8 cellular contexts compared by ENCODE assay signal in the genomic region with DNA sequence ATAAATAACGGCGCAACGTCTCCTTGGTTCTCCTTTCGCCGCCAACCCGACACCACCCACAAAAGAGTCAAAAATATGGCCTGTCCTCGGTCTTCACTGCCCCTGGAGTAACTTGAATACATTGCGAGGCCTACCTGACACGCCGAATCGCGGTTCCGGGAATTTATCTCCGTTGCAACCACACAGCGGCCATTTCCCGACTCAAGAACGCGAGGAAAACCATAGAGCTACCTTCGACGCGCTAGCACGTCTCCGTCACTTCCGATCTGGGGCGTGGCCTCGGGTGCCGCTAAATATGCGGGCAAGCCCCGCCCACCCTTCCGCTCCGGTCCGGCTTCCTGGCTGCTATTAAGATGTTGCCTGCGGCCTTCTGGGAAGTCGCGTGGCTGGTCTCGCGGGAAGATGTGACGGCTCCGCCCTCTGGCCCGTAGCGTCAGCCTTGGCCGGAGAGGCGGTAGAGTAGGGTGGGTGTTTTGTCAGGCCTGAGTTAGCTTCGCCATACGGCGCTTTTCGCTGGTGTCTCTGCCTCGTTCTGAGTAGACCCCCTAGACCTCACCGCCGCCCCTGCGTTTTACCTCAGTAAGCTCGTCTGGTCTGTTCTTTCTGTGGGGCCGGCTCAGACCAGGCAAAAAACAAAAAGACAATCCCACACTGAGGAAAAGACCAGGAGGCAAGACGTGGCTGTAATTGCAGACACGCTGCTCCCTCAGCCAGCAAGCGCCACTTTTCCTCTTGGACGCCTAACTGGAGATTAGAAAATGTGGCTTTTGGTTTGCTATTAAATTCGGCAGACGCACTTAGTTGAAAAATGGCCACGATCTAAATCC. TPM values are rescaled to one million over a fixed set of nuclear protein-coding genes. Genes with fewer than 3 reads are reported as not detected.
DNase-seq lines count a peak whose midpoint lies in the region; ATAC-seq, FAIRE-seq and TF ChIP-seq lines count a peak whose summit lies in the region.

A gene with protein sequence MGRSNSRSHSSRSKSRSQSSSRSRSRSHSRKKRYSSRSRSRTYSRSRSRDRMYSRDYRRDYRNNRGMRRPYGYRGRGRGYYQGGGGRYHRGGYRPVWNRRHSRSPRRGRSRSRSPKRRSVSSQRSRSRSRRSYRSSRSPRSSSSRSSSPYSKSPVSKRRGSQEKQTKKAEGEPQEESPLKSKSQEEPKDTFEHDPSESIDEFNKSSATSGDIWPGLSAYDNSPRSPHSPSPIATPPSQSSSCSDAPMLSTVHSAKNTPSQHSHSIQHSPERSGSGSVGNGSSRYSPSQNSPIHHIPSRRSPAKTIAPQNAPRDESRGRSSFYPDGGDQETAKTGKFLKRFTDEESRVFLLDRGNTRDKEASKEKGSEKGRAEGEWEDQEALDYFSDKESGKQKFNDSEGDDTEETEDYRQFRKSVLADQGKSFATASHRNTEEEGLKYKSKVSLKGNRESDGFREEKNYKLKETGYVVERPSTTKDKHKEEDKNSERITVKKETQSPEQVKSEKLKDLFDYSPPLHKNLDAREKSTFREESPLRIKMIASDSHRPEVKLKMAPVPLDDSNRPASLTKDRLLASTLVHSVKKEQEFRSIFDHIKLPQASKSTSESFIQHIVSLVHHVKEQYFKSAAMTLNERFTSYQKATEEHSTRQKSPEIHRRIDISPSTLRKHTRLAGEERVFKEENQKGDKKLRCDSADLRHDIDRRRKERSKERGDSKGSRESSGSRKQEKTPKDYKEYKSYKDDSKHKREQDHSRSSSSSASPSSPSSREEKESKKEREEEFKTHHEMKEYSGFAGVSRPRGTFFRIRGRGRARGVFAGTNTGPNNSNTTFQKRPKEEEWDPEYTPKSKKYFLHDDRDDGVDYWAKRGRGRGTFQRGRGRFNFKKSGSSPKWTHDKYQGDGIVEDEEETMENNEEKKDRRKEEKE (minus strand): TSS at position 268 of the 827 bp plus-strand sequence. CDS start 9,980 bp downstream, outside the sequence.

- peaks cover 36% of the 10 kb centered on the region for H4K20me1 ChIP-seq in keratinocyte (ENCODE audit: control insufficient read depth, extremely low read depth, insufficient read depth, low read length)

- dilution Hi-C loops in keratinocyte (cut with MboI; ENCODE audit: extremely low pct_ligation_motif_present, low sequenced_read_pairs) = no loop called here

- H3K9me3 ChIP-seq in keratinocyte (ENCODE audit: control insufficient read depth, low read depth, low read length) = no peaks in the 10 kb centered on the region

- H3K36me3 ChIP-seq in keratinocyte (ENCODE audit: control insufficient read depth in 2 of 2, extremely low read depth in 1 of 2, insufficient read depth in 2 of 2, low read length in 2 of 2) = peaks cover 0 to 10% of the 10 kb centered on the region in 2 experiments

- TF ChIP-seq CTCF in chondrocyte (IDR thresholded peaks at IDR 0.05) (no peak), keratinocyte (optimal IDR thresholded peaks at IDR 0.05 in 1 of 3, IDR thresholded peaks at IDR 0.05 in 1 of 3, conservative IDR thresholded peaks at IDR 0.05 in 1 of 3; ENCODE audit: extremely low read depth in 1 of 3, insufficient read depth in 2 of 3, low read length in 3 of 3) (no peak)

- no peaks in the 10 kb centered on the region for H3K9me3 Mint-ChIP-seq in chondrocyte (ENCODE audit: low read depth)

- peak; percentile 97 for TF ChIP-seq POLR2A in GM19193 (IDR thresholded peaks at IDR 0.05; ENCODE audit: extremely low read depth, insufficient read depth, insufficient read length)

- H3K27ac Mint-ChIP-seq in chondrocyte (ENCODE audit: unreplicated experiment) = peak within 1 kb of the TSS; percentile 100

- H3K4me1 ChIP-seq in keratinocyte (ENCODE audit: control insufficient read depth, extremely low read depth, insufficient read depth, low read length) = peaks cover 25% of the 10 kb centered on the region

- H3K4me2 ChIP-seq in keratinocyte (ENCODE audit: control insufficient read depth, extremely low read depth, insufficient read depth, low read depth, low read length) = peak within 1 kb of the TSS; percentile 99

- no peaks in the 10 kb centered on the region for H3K9me1 ChIP-seq in keratinocyte (ENCODE audit: control insufficient read depth, extremely low read depth, insufficient read depth, low read length)

- peak within 1 kb of the TSS; percentile 100 for H3K9ac ChIP-seq in keratinocyte (ENCODE audit: control insufficient read depth, extremely low read depth, insufficient read depth, low read length)

- no peaks in the 10 kb centered on the region for H3K27me3 ChIP-seq in keratinocyte (ENCODE audit: control insufficient read depth, extremely low read depth, insufficient read depth, low read length)

- ATAC-seq in HG03439 (IDR thresholded peaks at IDR 0.05; ENCODE audit: unreplicated experiment) = peak; percentile 90

- peak within 1 kb of the TSS; percentile 91 for H2AFZ ChIP-seq in keratinocyte (ENCODE audit: control insufficient read depth, low read length)

- H3K27ac ChIP-seq in keratinocyte (ENCODE audit: control insufficient read depth, insufficient read depth, low read length) = peak within 1 kb of the TSS; percentile 100

- peaks cover 47% of the 10 kb centered on the region for H3K79me2 ChIP-seq in keratinocyte (ENCODE audit: control insufficient read depth, insufficient read depth, low read length)

- H3K4me3 ChIP-seq in keratinocyte (ENCODE audit: control insufficient read depth in 2 of 3, extremely low read depth in 1 of 3, insufficient read depth in 2 of 3, low read depth in 1 of 3, low read length in 3 of 3) = peak within 1 kb of the TSS; percentile 80 to 94 (median 93)

- peak; percentile 79 for FAIRE-seq in keratinocyte (lab: Jason Lieb, UNC)

- peaks cover 43% of the 10 kb centered on the region for H3K4me1 Mint-ChIP-seq in chondrocyte (ENCODE audit: low read depth)

- DNase-seq in AML-193 (lab: John Stamatoyannopoulos, UW) = peak; percentile 99 to 100
- DNase-seq in NCI-H510A treated with DMSO at 0.1 percent for 48 hours (lab: John Stamatoyannopoulos, UW) = peak; percentile 95
- peak; percentile 98 for DNase-seq in activated CD4-positive, alpha-beta T cell treated with anti-CD3 and anti-CD28 coated beads for 24 hours (ENCODE audit: low read depth in 2 of 2)
- DNase-seq in chondrocyte (ENCODE audit: low spot score) = peak; percentile 100
- peak; percentile 90 for DNase-seq in keratinocyte (ENCODE audit: low read depth, low spot score)
- peak; percentile 99 for DNase-seq in stimulated activated CD4-positive, alpha-beta T cell treated with anti-CD3 and anti-CD28 coated beads, Interleukin-15, amount 100 ng/mL, for 1 hour (ENCODE audit: low read depth in 1 of 2, low spot score in 1 of 2)

- no peaks in the 10 kb centered on the region for H3K27me3 Mint-ChIP-seq in chondrocyte (ENCODE audit: low read depth)

- H3K4me3 Mint-ChIP-seq in chondrocyte (ENCODE audit: unreplicated experiment) = peak within 1 kb of the TSS; percentile 93

- H3K36me3 Mint-ChIP-seq in chondrocyte (ENCODE audit: low read depth) = peaks cover 1% of the 10 kb centered on the region

RNA-seq across cellular contexts. Expression of the gene that starts here (rescaled TPM):
- 135 to 142 TPM (median 139 TPM) in 3 replicates for total RNA-seq in chondrocyte
- 50.7 to 80.3 TPM (median 54.3 TPM) in 3 replicates for polyA plus RNA-seq in keratinocyte
- polyA plus RNA-seq in keratinocyte (2011; ENCODE audit: low read depth) = 104 TPM
- 30.6 and 53.0 TPM in 2 replicates for polyA plus RNA-seq in keratinocyte (2011; cell fraction: cytosol; rRNA removed)
- 75.5 and 112 TPM in 2 replicates for polyA plus RNA-seq in keratinocyte (2011; cell fraction: nucleus; rRNA removed)
- polyA plus RNA-seq in keratinocyte (2012; ENCODE audit: low replicate concordance) = 32.6 and 72.3 TPM in 2 replicates
- 27.0 to 109 TPM (median 65.1 TPM) in 3 replicates for polyA minus RNA-seq in keratinocyte
- polyA minus RNA-seq in keratinocyte (2011; cell fraction: cytosol; rRNA and poly(A)+ RNA removed) = 50.8 TPM
- 54.9 and 94.1 TPM in 2 replicates for polyA minus RNA-seq in keratinocyte (2011; cell fraction: nucleus; rRNA and poly(A)+ RNA removed)

Comparison
In these comparisons a context has a peak if more than half of its experiments do, and no peak if none do; other contexts are left out.
1. Peak in every context shown above with its lines: DNase-seq, ATAC-seq, H3K4me3 ChIP-seq and H3K27ac ChIP-seq.